10 cellular contexts compared by ENCODE assay signal in the genomic region with DNA sequence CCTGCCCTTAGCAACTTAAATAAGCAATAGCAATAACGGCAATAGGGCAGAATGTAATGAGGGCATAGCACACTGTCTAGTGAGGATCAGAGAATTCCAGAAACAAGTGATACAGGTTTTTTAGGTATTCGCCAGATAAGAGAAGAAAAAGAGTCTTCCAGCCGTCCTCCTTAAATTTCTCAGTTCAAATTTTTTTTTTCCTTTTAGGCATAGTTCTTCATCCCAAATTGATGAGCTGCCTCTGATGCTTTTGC. TPM values are rescaled to one million over a fixed set of nuclear protein-coding genes. Genes with fewer than 3 reads are reported as not detected.
DNase-seq lines count a peak whose midpoint lies in the region; ATAC-seq, FAIRE-seq and TF ChIP-seq lines count a peak whose summit lies in the region.
"Had no signal": no experiment of that assay in that cellular context is flagged by ENCODE, and none has a peak within 500 bp of the region (broad histone marks: within the 10 kb centered on the region; RNA-seq: fewer than 3 reads in every experiment).

No MANE protein-coding gene starts in this region.

- H3K4me2 ChIP-seq in BLaER1 (peak overlapping the region; percentile 98), HCT116 (ENCODE audit: low read length) (peak overlapping the region; percentile 99)

- RAD21 ChIA-PET in HCT116 (lab: Charles Lee; ENCODE audit: low non-redundant PET in 1 of 2, low total read pairs in 2 of 2, uncharacterized antibody in 2 of 2, unreplicated experiment in 2 of 2) = interaction anchor here (0.9 to 3.1 kb wide), 4 partner anchors 18 to 187 kb away, joined by 3 to 16 read pairs (median 11); no protein-coding TSS in a partner anchor

- ATAC-seq in HCT116 = no peak
- no peak for ATAC-seq in natural killer cell treated with Interleukin-12 subunit alpha and Interleukin-12 subunit beta and Interleukin-15 and Interleukin-18, amount 100 ng/mL, for 72 hours
- no peak for ATAC-seq in GM19463 (IDR thresholded peaks at IDR 0.05; ENCODE audit: unreplicated experiment)
- ATAC-seq in GM18909 (IDR thresholded peaks at IDR 0.05; ENCODE audit: poor library complexity, unreplicated experiment) = no peak

- intact Hi-C loops in HCT116 (cut with micrococcal nuclease) = loop anchor here (1.0 kb wide), 4 partner anchors 94 to 289 kb away; no protein-coding TSS in a partner anchor

- peak overlapping the region; percentile 97 for H3K27ac Mint-ChIP-seq in activated naive CD8-positive, alpha-beta T cell treated with anti-CD3 and anti-CD28 coated beads for 36 hours
- peak overlapping the region; percentile 99 to 100 for H3K27ac Mint-ChIP-seq in natural killer cell treated with Interleukin-12 subunit alpha and Interleukin-12 subunit beta and Interleukin-15 and Interleukin-18, amount 100 ng/mL, for 72 hours

- peaks cover 67% of the 10 kb centered on the region for H3K4me1 Mint-ChIP-seq in activated naive CD8-positive, alpha-beta T cell treated with anti-CD3 and anti-CD28 coated beads for 36 hours
- H3K4me1 Mint-ChIP-seq in natural killer cell treated with Interleukin-12 subunit alpha and Interleukin-12 subunit beta and Interleukin-15 and Interleukin-18, amount 100 ng/mL, for 72 hours (ENCODE audit: low read depth in 2 of 2) = peaks cover 80 to 81% of the 10 kb centered on the region in 2 donors

- BruUV-seq in HCT116 (replicated peaks; lab: Mats Ljungman, UMichigan) = no TSS peak

- no peaks in the 10 kb centered on the region for H3K79me2 ChIP-seq in HCT116 (ENCODE audit: insufficient read depth, low read length)

- H3K9ac ChIP-seq in BLaER1 (peak overlapping the region; percentile 12; the same call in 1 of the 2 replicates), HCT116 (ENCODE audit: low read length) (peak overlapping the region; percentile 97; the same call in 1 of the 2 replicates)

- H3K27ac ChIP-seq in BLaER1 = peak overlapping the region; percentile 29
- no peak overlapping the region for H3K27ac ChIP-seq in HCT116 (ENCODE audit: low read depth, low read length)

- H3K9me3 Mint-ChIP-seq in activated naive CD8-positive, alpha-beta T cell treated with anti-CD3 and anti-CD28 coated beads for 36 hours = no peaks in the 10 kb centered on the region
- H3K9me3 Mint-ChIP-seq in natural killer cell treated with Interleukin-12 subunit alpha and Interleukin-12 subunit beta and Interleukin-15 and Interleukin-18, amount 100 ng/mL, for 72 hours = no peaks in the 10 kb centered on the region

- no peak for DNase-seq in HCT116 (ENCODE audit: low read depth, low spot score)
- DNase-seq in activated naive CD8-positive, alpha-beta T cell treated with anti-CD3 and anti-CD28 coated beads for 36 hours = no peak
- no peak for DNase-seq in natural killer cell treated with Interleukin-12 subunit alpha and Interleukin-12 subunit beta and Interleukin-15 and Interleukin-18, amount 100 ng/mL, for 72 hours (ENCODE audit: low spot score)
- DNase-seq in D721Med (ENCODE audit: insufficient read length, low spot score) = no peak
- DNase-seq in NCI-H774 (lab: John Stamatoyannopoulos, UW) = no peak

- peaks cover 8% of the 10 kb centered on the region for H3K36me3 ChIP-seq in BLaER1
- 0 out of 4 replicates have a peak, but pooled peaks cover 0 to 4% of the 10 kb centered on the region in 2 experiments for H3K36me3 ChIP-seq in HCT116 (ENCODE audit: control insufficient read depth in 1 of 2, insufficient read depth in 2 of 2, low read length in 2 of 2)

- H3K4me3 Mint-ChIP-seq in activated naive CD8-positive, alpha-beta T cell treated with anti-CD3 and anti-CD28 coated beads for 36 hours = peak overlapping the region; percentile 89
- H3K4me3 Mint-ChIP-seq in natural killer cell treated with Interleukin-12 subunit alpha and Interleukin-12 subunit beta and Interleukin-15 and Interleukin-18, amount 100 ng/mL, for 72 hours = peak overlapping the region; percentile 94

- no peak for TF ChIP-seq POLR2A in HCT116 (IDR thresholded peaks at IDR 0.05; ENCODE audit: borderline replicate concordance, extremely low read depth, insufficient read depth, insufficient read length)

- POLR2A ChIA-PET in HCT116 (lab: Charles Lee) = interaction anchor here (1.0 to 2.5 kb wide), 8 partner anchors 18 to 187 kb away, joined by 3 to 19 read pairs (median 7); a partner anchor contains a TSS

- H3K36me3 Mint-ChIP-seq in activated naive CD8-positive, alpha-beta T cell treated with anti-CD3 and anti-CD28 coated beads for 36 hours = peaks cover 42% of the 10 kb centered on the region
- peaks cover 25% of the 10 kb centered on the region for H3K36me3 Mint-ChIP-seq in natural killer cell treated with Interleukin-12 subunit alpha and Interleukin-12 subunit beta and Interleukin-15 and Interleukin-18, amount 100 ng/mL, for 72 hours

- no peak overlapping the region for H3K4me3 ChIP-seq in BLaER1
- H3K4me3 ChIP-seq in HCT116 (replicated peaks in 1 of 2; ENCODE audit: low read depth in 1 of 2, low read length in 2 of 2) = no peak overlapping the region

- H2AFZ ChIP-seq in HCT116 (ENCODE audit: low read depth, low read length, poor library complexity, severe bottlenecking) = no peak overlapping the region

- H4K20me1 ChIP-seq in BLaER1 = no peaks in the 10 kb centered on the region
- H4K20me1 ChIP-seq in HCT116 (ENCODE audit: insufficient read depth) = no peaks in the 10 kb centered on the region

- H3K27me3 ChIP-seq in BLaER1 (no peaks in the 10 kb centered on the region), HCT116 (ENCODE audit: insufficient read depth, low read length) (no peaks in the 10 kb centered on the region)

- no peak for TF ChIP-seq RAD21 in HCT116 (IDR thresholded peaks at IDR 0.05; ENCODE audit: low read depth)

- H3K4me1 ChIP-seq in BLaER1 = peaks cover 72% of the 10 kb centered on the region
- peaks cover 13 to 36% of the 10 kb centered on the region in 2 experiments for H3K4me1 ChIP-seq in HCT116 (ENCODE audit: control insufficient read depth in 1 of 2, insufficient read depth in 2 of 2, low read length in 2 of 2)

- TF ChIP-seq CTCF in HCT116 (IDR thresholded peaks at IDR 0.05 in 2 of 3, conservative IDR thresholded peaks at IDR 0.05 in 1 of 3; ENCODE audit: borderline replicate concordance in 1 of 3, insufficient read depth in 1 of 3, low read depth in 2 of 3, low read length in 2 of 3) (no peak), D721Med (IDR thresholded peaks at IDR 0.05; ENCODE audit: insufficient read depth, missing control alignments) (no peak)

- H3K9me3 ChIP-seq in BLaER1 (no peaks in the 10 kb centered on the region), HCT116 (ENCODE audit: control insufficient read depth in 1 of 2, insufficient read depth in 1 of 2, low read depth in 1 of 2, low read length in 2 of 2) (no peaks in the 10 kb centered on the region)

- no peaks in the 10 kb centered on the region for H3K9me2 ChIP-seq in HCT116 (ENCODE audit: insufficient read depth)

- CTCF ChIA-PET in HCT116 (lab: Charles Lee) = interaction anchor here (0.8 to 5.3 kb wide), 14 partner anchors 10 to 307 kb away, joined by 3 to 117 read pairs (median 4); no protein-coding TSS in a partner anchor

- no peak for FAIRE-seq in D721Med (lab: Jason Lieb, UNC)
- FAIRE-seq: urothelium cell line had no signal

- peaks cover 5% of the 10 kb centered on the region for H3K27me3 Mint-ChIP-seq in activated naive CD8-positive, alpha-beta T cell treated with anti-CD3 and anti-CD28 coated beads for 36 hours
- H3K27me3 Mint-ChIP-seq in natural killer cell treated with Interleukin-12 subunit alpha and Interleukin-12 subunit beta and Interleukin-15 and Interleukin-18, amount 100 ng/mL, for 72 hours = no peaks in the 10 kb centered on the region
- H3K27me3 Mint-ChIP-seq: progenitor cell of endocrine pancreas had no signal

TF ChIP-seq in HCT116, 20 proteins besides CTCF, POLR2A, EP300 and RAD21:
- TF ChIP-seq SIN3A (IDR thresholded peaks at IDR 0.05; ENCODE audit: low read depth) (no peak), TCF7L2 (IDR thresholded peaks at IDR 0.05; ENCODE audit: borderline replicate concordance, extremely low read depth, insufficient read depth, insufficient read length) (no peak), ZFX (IDR thresholded peaks at IDR 0.05) (no peak), CEBPB (IDR thresholded peaks at IDR 0.05; ENCODE audit: low read depth) (no peak), FOSL1 (IDR thresholded peaks at IDR 0.05; ENCODE audit: low read depth) (no peak), JUND (IDR thresholded peaks at IDR 0.05) (no peak), SP1 (IDR thresholded peaks at IDR 0.05; ENCODE audit: low read depth) (no peak), CBX3 (IDR thresholded peaks at IDR 0.05; ENCODE audit: low read depth) (no peak), EZH2 (IDR thresholded peaks at IDR 0.05) (no peak)
- TF ChIP-seq, protein P1, sequence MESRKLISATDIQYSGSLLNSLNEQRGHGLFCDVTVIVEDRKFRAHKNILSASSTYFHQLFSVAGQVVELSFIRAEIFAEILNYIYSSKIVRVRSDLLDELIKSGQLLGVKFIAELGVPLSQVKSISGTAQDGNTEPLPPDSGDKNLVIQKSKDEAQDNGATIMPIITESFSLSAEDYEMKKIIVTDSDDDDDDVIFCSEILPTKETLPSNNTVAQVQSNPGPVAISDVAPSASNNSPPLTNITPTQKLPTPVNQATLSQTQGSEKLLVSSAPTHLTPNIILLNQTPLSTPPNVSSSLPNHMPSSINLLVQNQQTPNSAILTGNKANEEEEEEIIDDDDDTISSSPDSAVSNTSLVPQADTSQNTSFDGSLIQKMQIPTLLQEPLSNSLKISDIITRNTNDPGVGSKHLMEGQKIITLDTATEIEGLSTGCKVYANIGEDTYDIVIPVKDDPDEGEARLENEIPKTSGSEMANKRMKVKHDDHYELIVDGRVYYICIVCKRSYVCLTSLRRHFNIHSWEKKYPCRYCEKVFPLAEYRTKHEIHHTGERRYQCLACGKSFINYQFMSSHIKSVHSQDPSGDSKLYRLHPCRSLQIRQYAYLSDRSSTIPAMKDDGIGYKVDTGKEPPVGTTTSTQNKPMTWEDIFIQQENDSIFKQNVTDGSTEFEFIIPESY (IDR thresholded peaks at IDR 0.05; ENCODE audit: extremely low read depth, insufficient replicate concordance, low read length) = no peak

RNA-seq across cellular contexts. Expression of a gene that starts 1.8 kb away (rescaled TPM):
- 13.2 TPM for total RNA-seq in HCT116 (2021; ENCODE audit: unreplicated experiment)
- polyA plus RNA-seq in HCT116 (2012) = 13.8 and 16.8 TPM in 2 replicates
- 10 to 100 TPM; 20.8 to 20.9 TPM for total RNA-seq in activated naive CD8-positive, alpha-beta T cell treated with anti-CD3 and anti-CD28 coated beads for 36 hours
- total RNA-seq in natural killer cell treated with Interleukin-12 subunit alpha and Interleukin-12 subunit beta and Interleukin-15 and Interleukin-18, amount 100 ng/mL, for 72 hours = 10 to 100 TPM; 44.3 to 60.2 TPM

RNA-seq across cellular contexts. Expression of a gene that starts 36.9 kb away (rescaled TPM):
- 24.4 TPM for total RNA-seq in HCT116 (2021; ENCODE audit: unreplicated experiment)
- 30.7 and 39.9 TPM in 2 replicates for polyA plus RNA-seq in HCT116 (2012)
- total RNA-seq in activated naive CD8-positive, alpha-beta T cell treated with anti-CD3 and anti-CD28 coated beads for 36 hours = 10 to 100 TPM; 48.5 to 48.8 TPM
- 100 to 1,000 TPM in 1 of 2 donors, 10 to 100 TPM in 1; 87.2 to 106 TPM for total RNA-seq in natural killer cell treated with Interleukin-12 subunit alpha and Interleukin-12 subunit beta and Interleukin-15 and Interleukin-18, amount 100 ng/mL, for 72 hours
